10 cellular contexts compared by ENCODE assay signal in the genomic region with DNA sequence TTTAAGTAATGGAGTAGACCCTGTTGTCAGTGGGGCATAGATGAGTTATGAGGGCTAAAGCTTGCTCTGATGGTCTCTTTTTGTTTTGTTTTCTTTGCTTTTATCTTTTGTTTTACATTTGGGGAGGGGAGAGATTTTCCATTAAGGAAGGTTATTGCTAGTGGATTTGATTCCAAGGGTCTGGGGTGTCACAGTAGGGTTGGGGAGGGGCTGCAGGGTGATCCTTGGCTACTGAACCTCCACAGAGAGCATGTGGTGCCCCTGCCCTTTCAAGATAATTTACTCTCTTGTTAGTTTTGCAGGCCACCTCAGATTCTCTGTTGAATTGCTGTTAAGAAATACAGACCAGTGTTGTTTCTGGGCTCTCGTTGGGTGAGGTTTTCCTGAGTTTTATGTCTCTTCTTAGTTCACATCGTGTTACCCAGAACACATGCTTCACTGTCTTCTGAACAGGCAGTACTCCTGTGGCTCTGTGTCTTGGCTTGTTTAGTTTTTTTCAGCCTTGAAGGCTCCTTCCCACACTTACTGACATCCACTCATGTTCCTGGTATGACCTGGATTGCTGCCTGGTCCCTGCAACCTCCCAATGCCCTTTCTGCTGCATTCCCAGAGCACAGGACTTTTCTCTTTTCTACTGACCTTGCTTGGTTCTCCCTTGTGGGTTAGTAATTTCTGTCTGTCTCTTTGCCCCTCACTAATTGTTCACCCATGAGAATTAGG. TPM values are rescaled to one million over a fixed set of nuclear protein-coding genes. Genes with fewer than 3 reads are reported as not detected.
DNase-seq lines count a peak whose midpoint lies in the region; ATAC-seq and TF ChIP-seq lines count a peak whose summit lies in the region.
"Had no signal": no experiment of that assay in that cellular context is flagged by ENCODE, and none has a peak within 500 bp of the region (broad histone marks: within the 10 kb centered on the region; RNA-seq: fewer than 3 reads in every experiment).

No MANE protein-coding gene starts in this region.

- H3K9ac ChIP-seq in SK-N-SH: peak overlapping the region; percentile 29; the same call in 1 of the 2 replicates

- H3K9me3 ChIP-seq in CD4-positive, CD25-positive, alpha-beta regulatory T cell (ENCODE audit: control insufficient read depth in 2 of 2, low read length in 2 of 2): no peaks in the 10 kb centered on the region
- H3K9me3 ChIP-seq in SK-N-SH: no peaks in the 10 kb centered on the region
- no peaks in the 10 kb centered on the region for H3K9me3 ChIP-seq in prostate gland

- H3K27me3 ChIP-seq in CD4-positive, CD25-positive, alpha-beta regulatory T cell (ENCODE audit: control insufficient read depth, insufficient read depth, low read length): no peaks in the 10 kb centered on the region
- H3K27me3 ChIP-seq in SK-N-SH (ENCODE audit: insufficient read depth): no peaks in the 10 kb centered on the region
- no peaks in the 10 kb centered on the region for H3K27me3 ChIP-seq in prostate gland (replicated peaks; ENCODE audit: insufficient read depth)

- peak overlapping the region; percentile 68 for H3K4me2 ChIP-seq in SK-N-SH

- intact Hi-C loops in prostate gland (cut with DNase I): no loop called here

- TF ChIP-seq CTCF in SK-N-SH (IDR thresholded peaks at IDR 0.05) (no peak), prostate gland (IDR thresholded peaks at IDR 0.05) (no peak)

- no peak overlapping the region for H3K27ac ChIP-seq in CD4-positive, CD25-positive, alpha-beta regulatory T cell (ENCODE audit: insufficient read depth, low read length, poor library complexity, severe bottlenecking)
- H3K27ac ChIP-seq in SK-N-SH (ENCODE audit: low read depth in 2 of 2, low read length in 1 of 2) (peak overlapping the region; percentile 6 to 86; a peak in 3 of 4 replicates), prostate gland (peak overlapping the region in 1 of 2 donors; percentile 39)

- H3K4me1 Mint-ChIP-seq in CD4-positive, CD25-positive, alpha-beta regulatory T cell: peaks cover 33 to 76% (median 60%) of the 10 kb centered on the region in 4 donors

- H2AFZ ChIP-seq in SK-N-SH (ENCODE audit: low read depth): no peak overlapping the region

- H3K4me1 ChIP-seq in CD4-positive, CD25-positive, alpha-beta regulatory T cell (ENCODE audit: control insufficient read depth, insufficient read depth, low read length, poor library complexity, severe bottlenecking): peaks cover 37% of the 10 kb centered on the region
- peaks cover 13 to 19% of the 10 kb centered on the region in 2 experiments; a peak in 3 of 4 replicates for H3K4me1 ChIP-seq in SK-N-SH (ENCODE audit: control insufficient read depth in 1 of 2, insufficient read depth in 2 of 2, low read depth in 1 of 2, low read length in 1 of 2)
- H3K4me1 ChIP-seq in prostate gland (replicated peaks): peaks cover 4% of the 10 kb centered on the region

- POLR2A ChIA-PET in SK-N-SH (lab: Yijun Ruan, JAX): no interaction called here

- H3K27me3 Mint-ChIP-seq in CD4-positive, CD25-positive, alpha-beta regulatory T cell: no peaks in the 10 kb centered on the region

- H3K9me3 Mint-ChIP-seq in CD4-positive, CD25-positive, alpha-beta regulatory T cell: no peaks in the 10 kb centered on the region

- WGBS in SK-N-SH (ENCODE audit: low lambda C conversion rate): 51% methylated on average over 2 of the region's 2 CpGs
- 6% methylated on average over 2 of the region's 2 CpGs for WGBS in prostate gland

- peaks cover 13% of the 10 kb centered on the region; the same call in 1 of the 2 replicates for H4K20me1 ChIP-seq in SK-N-SH (ENCODE audit: insufficient read depth)

- no peaks in the 10 kb centered on the region for H3K9me2 ChIP-seq in SK-N-SH

- CTCF ChIA-PET in SK-N-SH (lab: Yijun Ruan, JAX): interaction anchor here (1.1 kb wide), 1 partner anchor 102 kb away, joined by 3 read pairs; no protein-coding TSS in a partner anchor

- peak overlapping the region in 3 of 4 donors; percentile 15 to 87 (median 17) for H3K4me3 Mint-ChIP-seq in CD4-positive, CD25-positive, alpha-beta regulatory T cell

- no peak for TF ChIP-seq RAD21 in SK-N-SH (IDR thresholded peaks at IDR 0.05; ENCODE audit: low read length)

- peak overlapping the region; percentile 22 to 72 (median 69) for H3K27ac Mint-ChIP-seq in CD4-positive, CD25-positive, alpha-beta regulatory T cell

- no peaks in the 10 kb centered on the region for H3K36me3 ChIP-seq in CD4-positive, CD25-positive, alpha-beta regulatory T cell (ENCODE audit: control insufficient read depth, insufficient read depth, low read length)
- peaks cover 0 to 28% of the 10 kb centered on the region in 2 experiments for H3K36me3 ChIP-seq in SK-N-SH (replicated peaks in 1 of 2; ENCODE audit: control insufficient read depth in 1 of 2, insufficient read depth in 2 of 2, low read length in 1 of 2)
- H3K36me3 ChIP-seq in prostate gland: no peaks in the 10 kb centered on the region

- H3K4me3 ChIP-seq in CD4-positive, CD25-positive, alpha-beta regulatory T cell (ENCODE audit: low read depth, low read length): peak overlapping the region; percentile 13
- H3K4me3 ChIP-seq in SK-N-SH (ENCODE audit: low read depth in 2 of 2, low read length in 1 of 2) (no peak overlapping the region), prostate gland (no peak overlapping the region)

- peaks cover 91% of the 10 kb centered on the region for H3K79me2 ChIP-seq in SK-N-SH (ENCODE audit: insufficient read depth)

- no peak for TF ChIP-seq POLR2A in prostate gland (IDR thresholded peaks at IDR 0.05)

- ATAC-seq in CD4-positive, CD25-positive, alpha-beta regulatory T cell (ENCODE audit: low read depth in 2 of 2): no peak
- no peak for ATAC-seq in HG03571 (IDR thresholded peaks at IDR 0.05; ENCODE audit: unreplicated experiment)

- peaks cover 14% of the 10 kb centered on the region for H3F3A ChIP-seq in SK-N-SH (replicated peaks; ENCODE audit: insufficient read depth)

- DNase-seq in CD4-positive, CD25-positive, alpha-beta regulatory T cell: no peak
- DNase-seq in SK-N-SH: no peak
- peak; percentile 69 for DNase-seq in fibroblast of the conjunctiva (ENCODE audit: low read depth)
- peak; percentile 21 for DNase-seq in prostate gland (ENCODE audit: low spot score)
- DNase-seq in NCI-H2107 treated with DMSO at 0.1 percent for 48 hours (lab: John Stamatoyannopoulos, UW; ENCODE audit: unreplicated experiment): no peak
- no peak for DNase-seq in NOMO-1 treated with DMSO at 0.1 percent for 48 hours (lab: John Stamatoyannopoulos, UW; ENCODE audit: unreplicated experiment)
- no peak for DNase-seq in D341Med (ENCODE audit: low spot score)
- DNase-seq: activated CD4-positive, alpha-beta T cell treated with anti-CD3 and anti-CD28 coated beads, Interleukin-2, amount 50 U/mL, for 48 hours; NCI-H1092 had no signal

- no peak for TF ChIP-seq EP300 in SK-N-SH (IDR thresholded peaks at IDR 0.05; ENCODE audit: borderline replicate concordance in 1 of 2, low read depth in 1 of 2, low read length in 1 of 2)

- H3K36me3 Mint-ChIP-seq in CD4-positive, CD25-positive, alpha-beta regulatory T cell: no peaks in the 10 kb centered on the region

TF ChIP-seq in SK-N-SH, 30 proteins besides CTCF, POLR2A, EP300 and RAD21:
- TF ChIP-seq FOXM1 (IDR thresholded peaks at IDR 0.05; ENCODE audit: low read depth) (no peak), NFIC (IDR thresholded peaks at IDR 0.05; ENCODE audit: borderline replicate concordance) (peak; percentile 27; the same call in 1 of the 2 replicates), ZBTB33 (IDR thresholded peaks at IDR 0.05; ENCODE audit: borderline replicate concordance, low read depth) (no peak), RXRA (IDR thresholded peaks at IDR 0.05; ENCODE audit: borderline replicate concordance, low read depth) (peak; percentile 45; the same call in 1 of the 2 replicates), TCF12 (IDR thresholded peaks at IDR 0.05) (0 out of 2 replicates have a peak, but pooled peaks have one; percentile 11)
- TF ChIP-seq, protein P1, sequence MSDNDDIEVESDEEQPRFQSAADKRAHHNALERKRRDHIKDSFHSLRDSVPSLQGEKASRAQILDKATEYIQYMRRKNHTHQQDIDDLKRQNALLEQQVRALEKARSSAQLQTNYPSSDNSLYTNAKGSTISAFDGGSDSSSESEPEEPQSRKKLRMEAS (IDR thresholded peaks at IDR 0.05; ENCODE audit: low read depth): peak; percentile 61; the same call in 1 of the 2 replicates

RNA-seq across cellular contexts. Expression of gene KIFBP, which starts 4.3 kb away (rescaled TPM):
- 5.1 TPM for total RNA-seq in CD4-positive, CD25-positive, alpha-beta regulatory T cell
- polyA plus RNA-seq in CD4-positive, CD25-positive, alpha-beta regulatory T cell: 1 to 10 TPM; 2.9 to 5.0 (median 4.2) TPM
- 16.9 and 18.3 TPM in 2 replicates for polyA plus RNA-seq in SK-N-SH (2012; rRNA removed)
- polyA plus RNA-seq in SK-N-SH (2012; cell fraction: cytosol; rRNA removed): 20.0 and 23.5 TPM in 2 replicates
- 18.0 and 28.2 TPM in 2 replicates for polyA plus RNA-seq in SK-N-SH (2012; cell fraction: nucleus; rRNA removed)
- 10 to 100 TPM; 37.3 to 46.7 TPM for total RNA-seq in prostate gland

RNA-seq across cellular contexts. Expression of gene DDX21, which starts 36.9 kb away (rescaled TPM):
- total RNA-seq in CD4-positive, CD25-positive, alpha-beta regulatory T cell: 117 TPM
- polyA plus RNA-seq in CD4-positive, CD25-positive, alpha-beta regulatory T cell: 10 to 100 TPM in 3 of 4 donors, 1 to 10 TPM in 1; 9.6 to 16.4 (median 13.8) TPM
- 40.1 and 58.4 TPM in 2 replicates for polyA plus RNA-seq in SK-N-SH (2012; rRNA removed)
- polyA plus RNA-seq in SK-N-SH (2012; cell fraction: cytosol; rRNA removed): 66.7 and 81.9 TPM in 2 replicates
- polyA plus RNA-seq in SK-N-SH (2012; cell fraction: nucleus; rRNA removed): 15.2 and 44.1 TPM in 2 replicates
- total RNA-seq in prostate gland: 10 to 100 TPM; 28.9 to 41.0 TPM

Comparison
In these comparisons a context has a peak if more than half of its experiments do, and no peak if none do; other contexts are left out.
1. DNase-seq: peak in fibroblast of the conjunctiva (single experiment) and prostate gland (single experiment); none in CD4-positive, CD25-positive, alpha-beta regulatory T cell (0 of 3), SK-N-SH (single experiment), NCI-H2107 treated with DMSO at 0.1 percent for 48 hours (single experiment), NOMO-1 treated with DMSO at 0.1 percent for 48 hours (single experiment) and D341Med (single experiment).